In genomic region chr2:212683346-212683745, GRCh38 we compare ENCODE assay signal across 23 cellular contexts.
DNase-seq lines count a peak whose midpoint lies in the region; ATAC-seq, FAIRE-seq and TF ChIP-seq lines count a peak whose summit lies in the region.
"Had no signal": no experiment of that assay in that cellular context is flagged by ENCODE, and none has a peak within 500 bp of the region (broad histone marks: within the 10 kb centered on the region; RNA-seq: fewer than 3 reads in every experiment).

No MANE protein-coding gene starts in this region.

- no peak overlapping the region for H3K9ac ChIP-seq in endothelial cell of umbilical vein (replicated peaks; ENCODE audit: extremely low read depth, insufficient read depth, low read length)
- H3K9ac ChIP-seq: KMS-11 had no signal

- no peak for TF ChIP-seq CTCF in endothelial cell of umbilical vein (IDR thresholded peaks at IDR 0.05; ENCODE audit: extremely low read depth in 1 of 2, insufficient read depth in 1 of 2, low read depth in 1 of 2, low read length in 2 of 2)
- no peak for TF ChIP-seq CTCF in retinal pigment epithelial cell (conservative IDR thresholded peaks at IDR 0.05; ENCODE audit: low read depth, low read length)

- no peak overlapping the region for H2AFZ ChIP-seq in endothelial cell of umbilical vein (ENCODE audit: low read depth, low read length)

- H3K4me2 ChIP-seq in endothelial cell of umbilical vein (ENCODE audit: insufficient read depth, low read length) = no peak overlapping the region
- H3K4me2 ChIP-seq: KMS-11 had no signal

- no peaks in the 10 kb centered on the region for H3K9me1 ChIP-seq in endothelial cell of umbilical vein (replicated peaks; ENCODE audit: control insufficient read depth, extremely low read depth, insufficient read depth, low read length)

- POLR2A ChIA-PET in endothelial cell of umbilical vein (lab: Charles Lee) = no interaction called here

- H3K36me3 ChIP-seq in endothelial cell of umbilical vein (ENCODE audit: control insufficient read depth in 2 of 2, extremely low read depth in 1 of 2, insufficient read depth in 2 of 2, low read length in 2 of 2) = no peaks in the 10 kb centered on the region
- H3K36me3 ChIP-seq in effector memory CD4-positive, alpha-beta T cell (ENCODE audit: control insufficient read depth, insufficient read depth, low read length) = no peaks in the 10 kb centered on the region
- H3K36me3 ChIP-seq: esophagus muscularis mucosa had no signal

- intact Hi-C loops in endothelial cell of umbilical vein (cut with micrococcal nuclease) = no loop called here

- FAIRE-seq in endothelial cell of umbilical vein (lab: Jason Lieb, UNC) = no peak
- FAIRE-seq: D721Med, H1 had no signal

- dilution Hi-C loops in endothelial cell of umbilical vein (cut with MboI; ENCODE audit: extremely low pct_ligation_motif_present, low sequenced_read_pairs) = no loop called here

- no peaks in the 10 kb centered on the region for H3K9me3 ChIP-seq in endothelial cell of umbilical vein (replicated peaks; ENCODE audit: control insufficient read depth, insufficient read depth, low read length)
- no peaks in the 10 kb centered on the region for H3K9me3 ChIP-seq in effector memory CD4-positive, alpha-beta T cell (ENCODE audit: control insufficient read depth, low read length)
- H3K9me3 ChIP-seq: body of pancreas, esophagus muscularis mucosa, psoas muscle had no signal

- H3K4me3 ChIP-seq in endothelial cell of umbilical vein (replicated peaks in 1 of 3; ENCODE audit: insufficient read depth in 1 of 3, low read depth in 1 of 3, low read length in 3 of 3) = no peak overlapping the region
- no peak overlapping the region for H3K4me3 ChIP-seq in retinal pigment epithelial cell (ENCODE audit: low read length)
- no peak overlapping the region for H3K4me3 ChIP-seq in effector memory CD4-positive, alpha-beta T cell (ENCODE audit: insufficient read depth, low read depth, low read length, poor library complexity, severe bottlenecking)
- H3K4me3 ChIP-seq: body of pancreas, esophagus muscularis mucosa, psoas muscle had no signal

- no peaks in the 10 kb centered on the region for H3K27me3 ChIP-seq in endothelial cell of umbilical vein (ENCODE audit: control insufficient read depth in 2 of 2, insufficient read depth in 2 of 2, low read length in 2 of 2)
- peaks cover 5% of the 10 kb centered on the region for H3K27me3 ChIP-seq in effector memory CD4-positive, alpha-beta T cell (replicated peaks; ENCODE audit: control insufficient read depth, insufficient read depth, low read length, poor library complexity, severe bottlenecking)
- H3K27me3 ChIP-seq: body of pancreas, esophagus muscularis mucosa had no signal

- H4K20me1 ChIP-seq in endothelial cell of umbilical vein (replicated peaks; ENCODE audit: control insufficient read depth, extremely low read depth, insufficient read depth, low read length) = no peaks in the 10 kb centered on the region

- BruUV-seq in endothelial cell of umbilical vein (replicated peaks; lab: Mats Ljungman, UMichigan) = no TSS peak

- CTCF ChIA-PET in endothelial cell of umbilical vein (lab: Charles Lee) = interaction anchor here (0.8 kb wide), 1 partner anchor 209 kb away, joined by 3 read pairs; no protein-coding TSS in a partner anchor

- peak; percentile 44 for ATAC-seq in GM18907 (IDR thresholded peaks at IDR 0.05; ENCODE audit: unreplicated experiment)
- ATAC-seq in stimulated activated naive CD8-positive, alpha-beta T cell treated with anti-CD3 and anti-CD28 coated beads, Interleukin-15, Interleukin-2, amounts not matched to agents 100 U/mL and 50 U/mL, for 24 hours = no peak
- ATAC-seq in GM21737 (IDR thresholded peaks at IDR 0.05; ENCODE audit: unreplicated experiment) = no peak
- ATAC-seq: activated CD8-positive, alpha-beta T cell treated with anti-CD3 and anti-CD28 coated beads for 36 hours; body of pancreas; psoas muscle; T-helper 17 cell had no signal

- peaks cover 3% of the 10 kb centered on the region for H3K4me1 ChIP-seq in endothelial cell of umbilical vein (ENCODE audit: control insufficient read depth, extremely low read depth, insufficient read depth, low read length)
- no peaks in the 10 kb centered on the region for H3K4me1 ChIP-seq in effector memory CD4-positive, alpha-beta T cell (ENCODE audit: control insufficient read depth, insufficient read depth, low read length, poor library complexity, severe bottlenecking)
- H3K4me1 ChIP-seq: psoas muscle had no signal

- no peak overlapping the region for H3K27ac ChIP-seq in endothelial cell of umbilical vein (ENCODE audit: insufficient read depth, low read depth, low read length)
- no peak overlapping the region for H3K27ac ChIP-seq in effector memory CD4-positive, alpha-beta T cell (ENCODE audit: insufficient read depth, low read length, poor library complexity, severe bottlenecking)
- H3K27ac ChIP-seq: body of pancreas, esophagus muscularis mucosa, KMS-11, psoas muscle had no signal

- DNase-seq in RPMI7951 (ENCODE audit: low read depth) (peak; percentile 50), endothelial cell of umbilical vein (ENCODE audit: low read depth, low spot score) (peak; percentile 12), retinal pigment epithelial cell (ENCODE audit: low read depth) (peak; percentile 16)
- DNase-seq in effector memory CD4-positive, alpha-beta T cell = no peak
- no peak for DNase-seq in effector CD8-positive, alpha-beta T cell (lab: John Stamatoyannopoulos, UW)
- DNase-seq in stimulated activated naive CD8-positive, alpha-beta T cell treated with anti-CD3 and anti-CD28 coated beads, Interleukin-15, Interleukin-2, amounts not matched to agents 100 U/mL and 50 U/mL, for 24 hours = no peak
- DNase-seq: activated B cell treated with CpG ODN at 0.5 μM for 24 hours; activated CD8-positive, alpha-beta T cell treated with anti-CD3 and anti-CD28 coated beads for 36 hours; activated naive CD4-positive, alpha-beta T cell treated with anti-CD3 and anti-CD28 coated beads, Interleukin-2, amount 10 ng/mL, durations not matched to agents 7 days and 5 days; activated T-cell treated with anti-CD3 and anti-CD28 coated beads, Interleukin-2, amount 50 U/mL, for 24 hours; body of pancreas; NCI-H1092; NCI-H2081 treated with DMSO at 0.1 percent for 48 hours; NCI-H524 treated with DMSO at 0.1 percent for 48 hours; psoas muscle; SHP77 treated with DMSO at 0.1 percent for 48 hours; T-helper 17 cell had no signal

- no peaks in the 10 kb centered on the region for H3K79me2 ChIP-seq in endothelial cell of umbilical vein (ENCODE audit: control insufficient read depth, insufficient read depth, low read length)

- no peak for TF ChIP-seq POLR2A in endothelial cell of umbilical vein (IDR thresholded peaks at IDR 0.05; ENCODE audit: low read depth, low read length)

TF ChIP-seq in endothelial cell of umbilical vein, 7 proteins besides CTCF, POLR2A, EP300 and RAD21:
- TF ChIP-seq JUN (IDR thresholded peaks at IDR 0.05; ENCODE audit: borderline replicate concordance, insufficient read depth, insufficient read length, low read depth) = peak; percentile 20
- TF ChIP-seq EZH2 (IDR thresholded peaks at IDR 0.05; ENCODE audit: borderline replicate concordance, low read depth, low read length, severe bottlenecking) = no peak
- peak; percentile 45 for TF ChIP-seq FOS (IDR thresholded peaks at IDR 0.05; ENCODE audit: borderline replicate concordance, insufficient read depth, low read length)

Comparison
In these comparisons a context has a peak if more than half of its experiments do, and no peak if none do; other contexts are left out.
1. DNase-seq: peak in RPMI7951 (single experiment), endothelial cell of umbilical vein (single experiment) and retinal pigment epithelial cell (single experiment); none in effector memory CD4-positive, alpha-beta T cell (0 of 3), effector CD8-positive, alpha-beta T cell (single experiment) and stimulated activated naive CD8-positive, alpha-beta T cell treated with anti-CD3 and anti-CD28 coated beads, Interleukin-15, Interleukin-2, amounts not matched to agents 100 U/mL and 50 U/mL, for 24 hours (single experiment).